Comparison of ENCODE assay signal across 19 cellular contexts in the genomic region with DNA sequence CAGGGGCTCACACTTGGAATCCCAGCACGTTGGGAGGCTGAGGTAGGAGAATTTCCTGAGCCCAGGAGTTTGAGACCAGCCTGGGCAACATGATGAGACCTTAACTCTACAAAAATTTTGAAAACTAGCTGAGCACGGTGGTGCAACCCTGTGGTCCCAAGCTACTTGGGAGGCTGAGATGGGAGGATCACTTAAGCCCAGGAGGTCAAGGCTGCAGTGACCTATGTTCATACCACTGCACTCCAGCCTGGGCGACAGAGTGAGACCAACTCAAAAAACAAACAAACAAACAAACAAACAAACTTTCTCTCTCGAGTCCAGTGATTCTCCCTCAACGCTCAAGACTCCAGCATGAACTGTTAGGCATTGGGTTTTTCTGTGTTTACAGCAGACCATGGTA.
DNase-seq lines count a peak whose midpoint lies in the region; ATAC-seq and TF ChIP-seq lines count a peak whose summit lies in the region.
"Had no signal": no experiment of that assay in that cellular context is flagged by ENCODE, and none has a peak within 500 bp of the region (broad histone marks: within the 10 kb centered on the region; RNA-seq: fewer than 3 reads in every experiment).

No MANE protein-coding gene starts in this region.

- ATAC-seq in stimulated activated naive CD8-positive, alpha-beta T cell treated with anti-CD3 and anti-CD28 coated beads, Interleukin-15, amount 100 ng/mL, for 72 hours: no peak
- ATAC-seq: K562 had no signal

- no peak overlapping the region for H3K4me3 Mint-ChIP-seq in stimulated activated naive CD8-positive, alpha-beta T cell treated with anti-CD3 and anti-CD28 coated beads, Interleukin-15, Interleukin-2, amounts not matched to agents 100 ng/mL and 50 ng/mL, for 24 hours
- no peak overlapping the region for H3K4me3 Mint-ChIP-seq in stimulated activated naive CD8-positive, alpha-beta T cell treated with anti-CD3 and anti-CD28 coated beads, Interleukin-15, amount 100 ng/mL, for 72 hours
- H3K4me3 Mint-ChIP-seq: B cell had no signal

- no peaks in the 10 kb centered on the region for H3K27me3 Mint-ChIP-seq in stimulated activated naive CD8-positive, alpha-beta T cell treated with anti-CD3 and anti-CD28 coated beads, Interleukin-15, Interleukin-2, amounts not matched to agents 100 ng/mL and 50 ng/mL, for 24 hours
- no peaks in the 10 kb centered on the region for H3K27me3 Mint-ChIP-seq in stimulated activated naive CD8-positive, alpha-beta T cell treated with anti-CD3 and anti-CD28 coated beads, Interleukin-15, amount 100 ng/mL, for 72 hours
- H3K27me3 Mint-ChIP-seq: B cell; CD4-positive, CD25-positive, alpha-beta regulatory T cell had no signal

- H3K27ac ChIP-seq in VCaP (peak overlapping the region; percentile 90; the same call in 1 of the 2 replicates), epithelial cell of prostate (peak overlapping the region; percentile 85)

- H3K36me3 Mint-ChIP-seq in stimulated activated naive CD8-positive, alpha-beta T cell treated with anti-CD3 and anti-CD28 coated beads, Interleukin-15, Interleukin-2, amounts not matched to agents 100 ng/mL and 50 ng/mL, for 24 hours (ENCODE audit: low read depth): peaks cover 36% of the 10 kb centered on the region

- DNase-seq in stimulated activated naive CD8-positive, alpha-beta T cell treated with anti-CD3 and anti-CD28 coated beads, Interleukin-15, amount 100 ng/mL, for 72 hours: no peak
- no peak for DNase-seq in epithelial cell of prostate (ENCODE audit: low read depth, low spot score)
- no peak for DNase-seq in NCI-H1092 treated with DMSO at 0.1 percent for 48 hours (lab: John Stamatoyannopoulos, UW)
- no peak for DNase-seq in cerebellar nuclear complex (lab: John Stamatoyannopoulos, UW)
- no peak for DNase-seq in stimulated activated CD4-positive, alpha-beta T cell treated with anti-CD3 and anti-CD28 coated beads, Interleukin-4, amount 100 ng/mL, for 1 hour
- DNase-seq: Calu3; CD4-positive, CD25-positive, alpha-beta regulatory T cell; DMS79; NCI-H1417; NCI-H2029; NCI-H2171; NCI-H446; NCI-H69; NK-92 treated with Interleukin-12 subunit alpha and Interleukin-12 subunit beta, amount 100 ng/mL, for 24 hours; OCI-M1 had no signal

- H3K27ac Mint-ChIP-seq in stimulated activated naive CD8-positive, alpha-beta T cell treated with anti-CD3 and anti-CD28 coated beads, Interleukin-15, Interleukin-2, amounts not matched to agents 100 ng/mL and 50 ng/mL, for 24 hours: peak overlapping the region; percentile 48
- H3K27ac Mint-ChIP-seq in stimulated activated naive CD8-positive, alpha-beta T cell treated with anti-CD3 and anti-CD28 coated beads, Interleukin-15, amount 100 ng/mL, for 72 hours: no peak overlapping the region
- H3K27ac Mint-ChIP-seq: B cell had no signal

- H3K4me1 Mint-ChIP-seq in stimulated activated naive CD8-positive, alpha-beta T cell treated with anti-CD3 and anti-CD28 coated beads, Interleukin-15, Interleukin-2, amounts not matched to agents 100 ng/mL and 50 ng/mL, for 24 hours (ENCODE audit: low read depth): peaks cover 27% of the 10 kb centered on the region
- H3K4me1 Mint-ChIP-seq in stimulated activated naive CD8-positive, alpha-beta T cell treated with anti-CD3 and anti-CD28 coated beads, Interleukin-15, amount 100 ng/mL, for 72 hours: peaks cover 44% of the 10 kb centered on the region

- TF ChIP-seq CTCF in VCaP (conservative IDR thresholded peaks at IDR 0.05): no peak

- no peaks in the 10 kb centered on the region for H3K9me3 Mint-ChIP-seq in stimulated activated naive CD8-positive, alpha-beta T cell treated with anti-CD3 and anti-CD28 coated beads, Interleukin-15, Interleukin-2, amounts not matched to agents 100 ng/mL and 50 ng/mL, for 24 hours
- no peaks in the 10 kb centered on the region for H3K9me3 Mint-ChIP-seq in stimulated activated naive CD8-positive, alpha-beta T cell treated with anti-CD3 and anti-CD28 coated beads, Interleukin-15, amount 100 ng/mL, for 72 hours
- H3K9me3 Mint-ChIP-seq: CD4-positive, CD25-positive, alpha-beta regulatory T cell had no signal
